ENCODE assay signal across 16 cellular contexts in genomic region chr7:150966002-150966401, GRCh38. TPM values are rescaled to one million over a fixed set of nuclear protein-coding genes. Genes with fewer than 3 reads are reported as not detected.
A peak's percentile ranks its signal among the peaks of the same experiment; 100 is the strongest.
DNase-seq lines count a peak whose midpoint lies in the region; ATAC-seq and TF ChIP-seq lines count a peak whose summit lies in the region.
"Had no signal": no experiment of that assay in that cellular context is flagged by ENCODE, and none has a peak within 500 bp of the region (broad histone marks: within the 10 kb centered on the region; RNA-seq: fewer than 3 reads in every experiment).

No MANE protein-coding gene starts in this region.

- no peak for ATAC-seq in HG03039 (IDR thresholded peaks at IDR 0.05; ENCODE audit: unreplicated experiment)

- no peaks in the 10 kb centered on the region for H3F3A ChIP-seq in PC-9 (ENCODE audit: insufficient read depth, low read depth)

- TF ChIP-seq EP300 in esophagus muscularis mucosa (IDR thresholded peaks at IDR 0.05) = no peak

- H3K4me1 Mint-ChIP-seq in neural crest cell = peaks cover 41% of the 10 kb centered on the region

- 80% methylated on average over 1 of the region's 1 CpG for WGBS in esophagus muscularis mucosa

- no peak overlapping the region for H3K4me3 Mint-ChIP-seq in neural crest cell

- no peaks in the 10 kb centered on the region for H3K4me1 ChIP-seq in PC-9 (replicated peaks; ENCODE audit: insufficient read depth)
- peaks cover 82 to 100% (median 100%) of the 10 kb centered on the region in 4 donors for H3K4me1 ChIP-seq in esophagus muscularis mucosa

- H3K27me3 Mint-ChIP-seq in neural crest cell (ENCODE audit: low read depth) = peaks cover 2% of the 10 kb centered on the region

- H3K36me3 ChIP-seq in PC-9 (ENCODE audit: low read depth) (no peaks in the 10 kb centered on the region), esophagus muscularis mucosa (no peaks in the 10 kb centered on the region)
- H3K36me3 ChIP-seq: thoracic aorta had no signal

- CTCF ChIA-PET in PC-9 (lab: Charles Lee) = interaction anchor here (0.6 kb wide), 1 partner anchor 58 kb away, joined by 7 read pairs; the partner anchor contains the start of gene ATG9B

- H3K27me3 ChIP-seq in PC-9 (ENCODE audit: insufficient read depth, low read depth) (peaks cover 66% of the 10 kb centered on the region), esophagus muscularis mucosa (peaks cover 0 to 9% (median 0%) of the 10 kb centered on the region in 4 donors)

- H3K9me2 ChIP-seq in PC-9 (ENCODE audit: insufficient read depth) = no peaks in the 10 kb centered on the region

- intact Hi-C loops in PC-9 (cut with micrococcal nuclease; ENCODE audit: unreplicated experiment) (loop anchor here (1.0 kb wide), 1 partner anchor 145 kb away; no protein-coding TSS in a partner anchor), esophagus muscularis mucosa (cut with DNase I) (no loop called here)

- H3K27ac ChIP-seq in PC-9 (no peak overlapping the region), esophagus muscularis mucosa (replicated peaks in 1 of 4) (peak overlapping the region; percentile 64 to 82 (median 80))
- H3K27ac ChIP-seq: thoracic aorta had no signal

- DNase-seq in G401 (ENCODE audit: low spot score) (peak; percentile 35), PC-9 (peak in 1 of 2 experiments; percentile 28), esophagus muscularis mucosa (ENCODE audit: extremely low spot score) (no peak), neural crest cell (ENCODE audit: low read depth, low spot score) (no peak), CD1c-positive myeloid dendritic cell (ENCODE audit: extremely low spot score) (no peak), NCI-H128 (lab: John Stamatoyannopoulos, UW; ENCODE audit: unreplicated experiment) (no peak), C1 segment of cervical spinal cord (lab: John Stamatoyannopoulos, UW) (no peak)
- DNase-seq: activated CD8-positive, alpha-beta memory T cell treated with anti-CD3 and anti-CD28 coated beads for 24 hours; amniotic stem cell; DND-41; KG1; kidney glomerular epithelial cell; NCI-H446 treated with DMSO at 0.1 percent for 48 hours had no signal

- no peaks in the 10 kb centered on the region for H3K9me3 Mint-ChIP-seq in neural crest cell

- no peaks in the 10 kb centered on the region for H3K9me3 ChIP-seq in PC-9 (ENCODE audit: insufficient read depth, low read depth)
- H3K9me3 ChIP-seq in esophagus muscularis mucosa = no peaks in the 10 kb centered on the region
- H3K9me3 ChIP-seq: thoracic aorta had no signal

- TF ChIP-seq CTCF in PC-9 (conservative IDR thresholded peaks at IDR 0.05) (peak; percentile 47; the same call in 1 of the 2 replicates), esophagus muscularis mucosa (IDR thresholded peaks at IDR 0.05) (peak in 1 of 3 experiments; percentile 32), neural crest cell (conservative IDR thresholded peaks at IDR 0.05) (peak; percentile 47)

- no peaks in the 10 kb centered on the region for H3K36me3 Mint-ChIP-seq in neural crest cell (ENCODE audit: low read depth)

- no peak overlapping the region for H2AFZ ChIP-seq in PC-9

- in situ Hi-C loops in G401 (cut with HindIII; ENCODE audit: low sequenced_read_pairs) = no loop called here

- H3K27ac Mint-ChIP-seq in neural crest cell (ENCODE audit: unreplicated experiment) = no peak overlapping the region

- H4K20me1 ChIP-seq in PC-9 (ENCODE audit: insufficient read depth) = no peaks in the 10 kb centered on the region

- no peak overlapping the region for H3K4me3 ChIP-seq in PC-9
- no peak overlapping the region for H3K4me3 ChIP-seq in esophagus muscularis mucosa
- H3K4me3 ChIP-seq: thoracic aorta had no signal

- no peak for TF ChIP-seq POLR2A in esophagus muscularis mucosa (IDR thresholded peaks at IDR 0.05; ENCODE audit: low read depth)

- H3K4me2 ChIP-seq in PC-9 = no peak overlapping the region

- H3K79me2 ChIP-seq in PC-9 (ENCODE audit: low read depth) = no peaks in the 10 kb centered on the region

- no TSS peak for BruUV-seq in PC-9 (replicated peaks; lab: Mats Ljungman, UMichigan)

- POLR2A ChIA-PET in PC-9 (lab: Charles Lee; ENCODE audit: unreplicated experiment) = no interaction called here

RNA-seq across cellular contexts. Expression of gene KCNH2, which starts 12.1 kb away (rescaled TPM):
- total RNA-seq in G401 (2014; rRNA removed; shearing (Covaris generic)) = 10.8 and 11.5 TPM in 2 replicates
- total RNA-seq in PC-9 (2021) (1.5 and 1.6 TPM in 2 replicates), esophagus muscularis mucosa (10 to 100 TPM; 29.8 to 71.7 (median 42.5) TPM), neural crest cell (10.7 and 12.4 TPM in 2 replicates)

RNA-seq across cellular contexts. Expression of gene NOS3, which starts 24.8 kb away (rescaled TPM):
- 34.5 and 41.6 TPM in 2 replicates for total RNA-seq in G401 (2014; rRNA removed; shearing (Covaris generic))
- total RNA-seq in PC-9 (2021) = 1.8 and 3.2 TPM in 2 replicates
- total RNA-seq in esophagus muscularis mucosa = 10 to 100 TPM in 3 of 4 donors, 1 to 10 TPM in 1; 3.7 to 20.2 (median 16.2) TPM
- 6.1 and 7.4 TPM in 2 replicates for total RNA-seq in neural crest cell

RNA-seq across cellular contexts. Expression of gene ATG9B, which starts 58.3 kb away (rescaled TPM):
- total RNA-seq in G401 (2014; rRNA removed; shearing (Covaris generic)) = 0.34 and 0.49 TPM in 2 replicates
- total RNA-seq in PC-9 (2021) (9.7 and 13.7 TPM in 2 replicates), esophagus muscularis mucosa (under 1 TPM in 1 of 4 donors, not detected in 3; 0.42 TPM), neural crest cell (8.0 and 9.2 TPM in 2 replicates)
- total RNA-seq: posterior vena cava had no signal
